In genomic region chr1:991895-992294, GRCh38 we compare ENCODE assay signal across 28 cellular contexts. TPM values are rescaled to one million over a fixed set of nuclear protein-coding genes. Genes with fewer than 3 reads are reported as not detected.
DNase-seq lines count a peak whose midpoint lies in the region; ATAC-seq, FAIRE-seq and TF ChIP-seq lines count a peak whose summit lies in the region.
"Had no signal": no experiment of that assay in that cellular context is flagged by ENCODE, and none has a peak within 500 bp of the region (broad histone marks: within the 10 kb centered on the region; RNA-seq: fewer than 3 reads in every experiment).

No MANE protein-coding gene starts in this region.

- H3K79me2 ChIP-seq in astrocyte (ENCODE audit: insufficient read depth, low read length) = no peaks in the 10 kb centered on the region

- H3K27ac ChIP-seq in astrocyte (ENCODE audit: low read depth, low read length) = no peak overlapping the region
- H3K27ac ChIP-seq: A549; BLaER1 treated with 17β-estradiol and CSF1 and Interleukin-3, amounts not matched to agents 10 nM and 100 nM; SJSA1 had no signal

- H3K27me3 ChIP-seq in astrocyte (ENCODE audit: insufficient read depth, low read length) = peaks cover 4% of the 10 kb centered on the region
- H3K27me3 ChIP-seq: MG63, SJSA1 had no signal

- no peak for DNase-seq in activated naive CD8-positive, alpha-beta T cell treated with anti-CD3 and anti-CD28 coated beads for 36 hours
- no peak for DNase-seq in activated naive CD8-positive, alpha-beta T cell treated with anti-CD3 and anti-CD28 coated beads, Interleukin-2, amount 50 U/mL, for 24 hours
- DNase-seq in astrocyte (ENCODE audit: low read depth) (no peak), NCI-H774 (lab: John Stamatoyannopoulos, UW) (no peak)
- DNase-seq: AML-193; CD4-positive, alpha-beta T cell; COR-L47; DMS53; H9; HFFc6; KBM-7; MG63; NCI-H1105 treated with DMSO at 0.1 percent for 48 hours; NCI-H146; NCI-H2029; NCI-H446; NCI-H524 treated with DMSO at 0.1 percent for 48 hours; NCI-H82; NK-92 treated with Interleukin-12 subunit alpha and Interleukin-12 subunit beta, amount 100 ng/mL, for 24 hours; Right ventricle myocardium superior; RPMI8226 had no signal

- no peak overlapping the region for H2AFZ ChIP-seq in astrocyte (ENCODE audit: low read depth, low read length)
- H2AFZ ChIP-seq: GM23338 had no signal

- no peaks in the 10 kb centered on the region for H3K36me3 Mint-ChIP-seq in activated naive CD8-positive, alpha-beta T cell treated with anti-CD3 and anti-CD28 coated beads for 36 hours
- H3K36me3 Mint-ChIP-seq in activated naive CD8-positive, alpha-beta T cell treated with anti-CD3 and anti-CD28 coated beads, Interleukin-2, amount 50 U/mL, for 24 hours (ENCODE audit: low read depth) = no peaks in the 10 kb centered on the region
- H3K36me3 Mint-ChIP-seq in astrocyte (ENCODE audit: low read depth, unreplicated experiment) = peaks cover 17% of the 10 kb centered on the region
- H3K36me3 Mint-ChIP-seq in stimulated activated memory B cell treated with anti-CD40 and anti-IgM and Interleukin-4, amounts not matched to agents 10 μg/mL and 1 μg/mL and 100 μg/mL, for 72 hours = peaks cover 15% of the 10 kb centered on the region

- no peak overlapping the region for H3K4me3 ChIP-seq in astrocyte (ENCODE audit: insufficient read depth, low read depth, low read length)
- H3K4me3 ChIP-seq: A549; BLaER1 treated with 17β-estradiol and CSF1 and Interleukin-3, amounts not matched to agents 10 nM and 100 nM; GM23338; MG63; SJSA1 had no signal

- no peak overlapping the region for H3K9ac ChIP-seq in astrocyte (ENCODE audit: low read length)
- H3K9ac ChIP-seq: BLaER1 treated with 17β-estradiol and CSF1 and Interleukin-3, amounts not matched to agents 10 nM and 100 nM had no signal

- H3K4me1 ChIP-seq in astrocyte (ENCODE audit: insufficient read depth, low read length) = no peaks in the 10 kb centered on the region
- H3K4me1 ChIP-seq: BLaER1 treated with 17β-estradiol and CSF1 and Interleukin-3, amounts not matched to agents 10 nM and 100 nM; SJSA1 had no signal

- peak overlapping the region; percentile 6 for H3K4me3 Mint-ChIP-seq in activated naive CD8-positive, alpha-beta T cell treated with anti-CD3 and anti-CD28 coated beads for 36 hours
- no peak overlapping the region for H3K4me3 Mint-ChIP-seq in activated naive CD8-positive, alpha-beta T cell treated with anti-CD3 and anti-CD28 coated beads, Interleukin-2, amount 50 U/mL, for 24 hours
- no peak overlapping the region for H3K4me3 Mint-ChIP-seq in astrocyte (ENCODE audit: unreplicated experiment)
- H3K4me3 Mint-ChIP-seq in stimulated activated memory B cell treated with anti-CD40 and anti-IgM and Interleukin-4, amounts not matched to agents 10 μg/mL and 1 μg/mL and 100 μg/mL, for 72 hours = no peak overlapping the region
- H3K4me3 Mint-ChIP-seq: CD4-positive, alpha-beta T cell; GM23338; H9; HFFc6 had no signal

- H3K4me2 ChIP-seq in astrocyte (ENCODE audit: low read length) = no peak overlapping the region
- H3K4me2 ChIP-seq: A549; BLaER1 treated with 17β-estradiol and CSF1 and Interleukin-3, amounts not matched to agents 10 nM and 100 nM; GM23338 had no signal

- H3K36me3 ChIP-seq in astrocyte (ENCODE audit: insufficient read depth, low read length) = no peaks in the 10 kb centered on the region
- H3K36me3 ChIP-seq: BLaER1 treated with 17β-estradiol and CSF1 and Interleukin-3, amounts not matched to agents 10 nM and 100 nM; MG63 had no signal

- no peak overlapping the region for H3K27ac Mint-ChIP-seq in activated naive CD8-positive, alpha-beta T cell treated with anti-CD3 and anti-CD28 coated beads for 36 hours
- no peak overlapping the region for H3K27ac Mint-ChIP-seq in activated naive CD8-positive, alpha-beta T cell treated with anti-CD3 and anti-CD28 coated beads, Interleukin-2, amount 50 U/mL, for 24 hours
- peak overlapping the region; percentile 34 for H3K27ac Mint-ChIP-seq in astrocyte (ENCODE audit: unreplicated experiment)
- peak overlapping the region; percentile 47 for H3K27ac Mint-ChIP-seq in stimulated activated memory B cell treated with anti-CD40 and anti-IgM and Interleukin-4, amounts not matched to agents 10 μg/mL and 1 μg/mL and 100 μg/mL, for 72 hours
- H3K27ac Mint-ChIP-seq: CD4-positive, alpha-beta T cell; GM23338; H9 had no signal

- H3K27me3 Mint-ChIP-seq in activated naive CD8-positive, alpha-beta T cell treated with anti-CD3 and anti-CD28 coated beads for 36 hours = peaks cover 45% of the 10 kb centered on the region
- H3K27me3 Mint-ChIP-seq in activated naive CD8-positive, alpha-beta T cell treated with anti-CD3 and anti-CD28 coated beads, Interleukin-2, amount 50 U/mL, for 24 hours = peaks cover 39% of the 10 kb centered on the region
- H3K27me3 Mint-ChIP-seq in astrocyte (ENCODE audit: low read depth, unreplicated experiment) = peaks cover 38% of the 10 kb centered on the region
- peaks cover 86% of the 10 kb centered on the region for H3K27me3 Mint-ChIP-seq in stimulated activated memory B cell treated with anti-CD40 and anti-IgM and Interleukin-4, amounts not matched to agents 10 μg/mL and 1 μg/mL and 100 μg/mL, for 72 hours

- H3K4me1 Mint-ChIP-seq in activated naive CD8-positive, alpha-beta T cell treated with anti-CD3 and anti-CD28 coated beads for 36 hours = peaks cover 12% of the 10 kb centered on the region
- peaks cover 23% of the 10 kb centered on the region for H3K4me1 Mint-ChIP-seq in activated naive CD8-positive, alpha-beta T cell treated with anti-CD3 and anti-CD28 coated beads, Interleukin-2, amount 50 U/mL, for 24 hours
- peaks cover 5% of the 10 kb centered on the region for H3K4me1 Mint-ChIP-seq in astrocyte (ENCODE audit: low read depth, unreplicated experiment)
- H3K4me1 Mint-ChIP-seq in stimulated activated memory B cell treated with anti-CD40 and anti-IgM and Interleukin-4, amounts not matched to agents 10 μg/mL and 1 μg/mL and 100 μg/mL, for 72 hours = peaks cover 16% of the 10 kb centered on the region

- H3K9me3 Mint-ChIP-seq in activated naive CD8-positive, alpha-beta T cell treated with anti-CD3 and anti-CD28 coated beads for 36 hours = peaks cover 4% of the 10 kb centered on the region
- no peaks in the 10 kb centered on the region for H3K9me3 Mint-ChIP-seq in activated naive CD8-positive, alpha-beta T cell treated with anti-CD3 and anti-CD28 coated beads, Interleukin-2, amount 50 U/mL, for 24 hours
- peaks cover 24% of the 10 kb centered on the region for H3K9me3 Mint-ChIP-seq in astrocyte (ENCODE audit: unreplicated experiment)
- H3K9me3 Mint-ChIP-seq in stimulated activated memory B cell treated with anti-CD40 and anti-IgM and Interleukin-4, amounts not matched to agents 10 μg/mL and 1 μg/mL and 100 μg/mL, for 72 hours = peaks cover 17% of the 10 kb centered on the region

- TF ChIP-seq CTCF in astrocyte (IDR thresholded peaks at IDR 0.05; ENCODE audit: insufficient read depth, low read depth, low read length) = no peak

- no peak for ATAC-seq in activated naive CD8-positive, alpha-beta T cell treated with anti-CD3 and anti-CD28 coated beads, Interleukin-2, amount 50 U/mL, for 24 hours
- no peak for ATAC-seq in stimulated activated memory B cell treated with anti-CD40 and anti-IgM and Interleukin-4, amounts not matched to agents 10 μg/mL and 1 μg/mL and 100 μg/mL, for 72 hours
- ATAC-seq: A549, GM23338 had no signal

- H3K9me3 ChIP-seq in astrocyte (ENCODE audit: insufficient read depth, low read depth, low read length) = peaks cover 4% of the 10 kb centered on the region
- H3K9me3 ChIP-seq: MG63 had no signal

- peaks cover 2% of the 10 kb centered on the region for H4K20me1 ChIP-seq in astrocyte (ENCODE audit: insufficient read depth, low read length)

- no peak for FAIRE-seq in astrocyte (lab: Jason Lieb, UNC)
- FAIRE-seq: A549, HTR-8/SVneo had no signal

RNA-seq across cellular contexts. Expression of gene HES4, which starts 8.0 kb away (rescaled TPM):
- 1 to 10 TPM in 1 of 2 experiments, under 1 TPM in 1; 0.93 to 1.1 TPM for total RNA-seq in activated naive CD8-positive, alpha-beta T cell treated with anti-CD3 and anti-CD28 coated beads for 36 hours
- total RNA-seq in astrocyte = 149 and 169 TPM in 2 replicates

RNA-seq across cellular contexts. Expression of gene PERM1, which starts 10.0 kb away (rescaled TPM):
- not detected for total RNA-seq in activated naive CD8-positive, alpha-beta T cell treated with anti-CD3 and anti-CD28 coated beads for 36 hours
- 0.20 TPM in 1 of 2 replicates, not detected in the other for total RNA-seq in astrocyte
- total RNA-seq: CD4-positive, alpha-beta T cell; Daoy; GM23338; H9 had no signal

RNA-seq across cellular contexts. Expression of gene ISG15, which starts 21.4 kb away (rescaled TPM):
- total RNA-seq in activated naive CD8-positive, alpha-beta T cell treated with anti-CD3 and anti-CD28 coated beads for 36 hours = 10 to 100 TPM; 71.7 to 78.4 TPM
- 1,830 and 1,896 TPM in 2 replicates for total RNA-seq in astrocyte

RNA-seq across cellular contexts. Expression of gene PLEKHN1, which starts 25.6 kb away (rescaled TPM):
- total RNA-seq in activated naive CD8-positive, alpha-beta T cell treated with anti-CD3 and anti-CD28 coated beads for 36 hours = 1 to 10 TPM in 1 of 2 experiments, under 1 TPM in 1; 0.85 to 1.3 TPM
- 2.1 and 2.4 TPM in 2 replicates for total RNA-seq in astrocyte
- total RNA-seq: Right ventricle myocardium superior had no signal

RNA-seq across cellular contexts. Expression of gene AGRN, which starts 28.0 kb away (rescaled TPM):
- total RNA-seq in activated naive CD8-positive, alpha-beta T cell treated with anti-CD3 and anti-CD28 coated beads for 36 hours = 10 to 100 TPM; 30.4 to 30.5 TPM
- total RNA-seq in astrocyte = 589 and 603 TPM in 2 replicates

Comparison
In these comparisons a context has a peak if more than half of its experiments do, and no peak if none do; other contexts are left out.
1. H3K27ac Mint-ChIP-seq: peak in astrocyte (single experiment) and stimulated activated memory B cell treated with anti-CD40 and anti-IgM and Interleukin-4, amounts not matched to agents 10 μg/mL and 1 μg/mL and 100 μg/mL, for 72 hours (single experiment); none in activated naive CD8-positive, alpha-beta T cell treated with anti-CD3 and anti-CD28 coated beads for 36 hours (single experiment) and activated naive CD8-positive, alpha-beta T cell treated with anti-CD3 and anti-CD28 coated beads, Interleukin-2, amount 50 U/mL, for 24 hours (single experiment).
2. RNA of gene HES4, which starts 8.0 kb away (total RNA-seq): 149 to 169 TPM in astrocyte; 0.93 to 1.1 TPM in activated naive CD8-positive, alpha-beta T cell treated with anti-CD3 and anti-CD28 coated beads for 36 hours; every median in the first group is over 10 times any median in the second.
3. RNA of gene ISG15, which starts 21.4 kb away (total RNA-seq): 1,830 to 1,896 TPM in astrocyte; 71.7 to 78.4 TPM in activated naive CD8-positive, alpha-beta T cell treated with anti-CD3 and anti-CD28 coated beads for 36 hours; every median in the first group is over 10 times any median in the second.